8 cellular contexts compared by ENCODE assay signal in the genomic region with DNA sequence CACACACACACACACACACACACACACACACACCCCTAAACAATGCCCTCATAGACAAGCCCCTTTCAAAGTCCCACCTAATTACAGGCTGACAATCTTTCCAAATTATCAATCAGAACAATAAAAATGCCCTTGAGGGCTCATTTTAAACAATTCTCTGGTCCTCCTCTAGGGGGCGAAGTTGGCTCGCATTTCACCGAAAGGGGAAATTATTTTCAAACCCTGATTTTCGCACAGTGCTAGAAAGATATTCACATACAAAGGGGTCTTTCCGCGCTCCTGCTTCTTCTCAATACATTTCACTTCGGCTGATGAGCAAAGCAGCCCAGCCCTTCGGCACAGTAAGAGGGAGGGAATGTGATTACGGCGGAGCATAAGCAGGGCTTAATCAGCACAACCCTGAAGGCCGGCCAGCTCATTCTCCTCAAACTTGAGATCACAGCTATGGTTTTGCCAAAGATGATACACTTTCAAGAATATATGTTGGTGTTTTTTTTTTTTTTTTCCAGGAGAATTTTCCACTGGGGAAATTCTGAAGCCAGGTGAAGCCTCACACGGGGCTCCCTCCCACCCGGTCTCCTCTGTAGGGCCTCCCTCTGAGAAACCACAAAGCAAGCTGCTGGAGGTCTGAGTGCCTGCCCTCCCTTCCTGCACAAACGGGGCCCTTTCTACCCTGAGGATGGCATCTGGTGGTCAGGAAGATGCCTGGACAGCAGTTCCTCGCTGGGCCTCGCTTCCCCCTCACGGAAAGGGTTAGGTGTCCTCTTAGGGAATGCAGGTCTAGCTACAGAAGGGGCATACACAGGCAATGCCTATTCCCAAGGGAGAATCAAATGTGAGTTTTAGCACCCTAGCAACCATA.
DNase-seq lines count a peak whose midpoint lies in the region; ATAC-seq and TF ChIP-seq lines count a peak whose summit lies in the region.

No MANE protein-coding gene starts in this region.

- peaks cover 8% of the 10 kb centered on the region for H3K4me1 Mint-ChIP-seq in activated CD8-positive, alpha-beta T cell treated with anti-CD3 and anti-CD28 coated beads, Interleukin-2, amount 10 ng/mL, durations not matched to agents 7 days and 5 days (ENCODE audit: low read depth)
- H3K4me1 Mint-ChIP-seq in natural killer cell = peaks cover 0 to 5% of the 10 kb centered on the region in 2 donors
- H3K4me1 Mint-ChIP-seq in type B pancreatic cell (ENCODE audit: unreplicated experiment) = peaks cover 10% of the 10 kb centered on the region

- H3K79me2 ChIP-seq in fibroblast of lung (ENCODE audit: control insufficient read depth, insufficient read depth, low read length) = peaks cover 49% of the 10 kb centered on the region

- peak overlapping the region; percentile 48 for H3K4me2 ChIP-seq in fibroblast of lung (ENCODE audit: extremely low read depth, insufficient read depth, low read length)

- no peak overlapping the region for H3K27ac Mint-ChIP-seq in activated CD8-positive, alpha-beta T cell treated with anti-CD3 and anti-CD28 coated beads, Interleukin-2, amount 10 ng/mL, durations not matched to agents 7 days and 5 days
- no peak overlapping the region for H3K27ac Mint-ChIP-seq in natural killer cell
- H3K27ac Mint-ChIP-seq in type B pancreatic cell = peak overlapping the region; percentile 57

- CTCF ChIA-PET in activated CD8-positive, alpha-beta T cell treated with anti-CD3 and anti-CD28 coated beads, Interleukin-2, amount 10 ng/mL, durations not matched to agents 7 days and 5 days (lab: Charles Lee) = interaction anchor here (0.6 to 6.2 kb wide), 30 partner anchors 8 to 350 kb away, joined by 3 to 42 read pairs (median 4); no protein-coding TSS in a partner anchor

- H3K4me1 ChIP-seq in fibroblast of lung (ENCODE audit: control insufficient read depth, extremely low read depth, insufficient read depth, low read length) = peaks cover 19% of the 10 kb centered on the region

- peak overlapping the region; percentile 35 for H3K27ac ChIP-seq in fibroblast of lung (ENCODE audit: insufficient read depth, low read length)

- H3K27me3 ChIP-seq in H7 (ENCODE audit: control insufficient read depth, insufficient read depth, low read length) = no peaks in the 10 kb centered on the region
- H3K27me3 ChIP-seq in fibroblast of lung (ENCODE audit: control insufficient read depth, insufficient read depth, low read length) = no peaks in the 10 kb centered on the region

- no peaks in the 10 kb centered on the region for H3K9me3 Mint-ChIP-seq in activated CD8-positive, alpha-beta T cell treated with anti-CD3 and anti-CD28 coated beads, Interleukin-2, amount 10 ng/mL, durations not matched to agents 7 days and 5 days (ENCODE audit: insufficient read depth)
- H3K9me3 Mint-ChIP-seq in natural killer cell = no peaks in the 10 kb centered on the region
- H3K9me3 Mint-ChIP-seq in type B pancreatic cell = no peaks in the 10 kb centered on the region

- H3K27me3 Mint-ChIP-seq in activated CD8-positive, alpha-beta T cell treated with anti-CD3 and anti-CD28 coated beads, Interleukin-2, amount 10 ng/mL, durations not matched to agents 7 days and 5 days (ENCODE audit: low read depth) = peaks cover 31% of the 10 kb centered on the region
- peaks cover 29 to 31% of the 10 kb centered on the region in 2 donors for H3K27me3 Mint-ChIP-seq in natural killer cell (ENCODE audit: low read depth in 2 of 2)
- H3K27me3 Mint-ChIP-seq in type B pancreatic cell = no peaks in the 10 kb centered on the region

- H3K4me3 ChIP-seq in H7 (ENCODE audit: insufficient read depth, low read depth, low read length) (no peak overlapping the region), fibroblast of lung (replicated peaks in 1 of 4; ENCODE audit: control extremely low read depth in 1 of 4, insufficient read depth in 1 of 4, low read depth in 3 of 4, low read length in 4 of 4) (peak overlapping the region in 2 of 4 experiments; percentile 34 to 40)

- peak; percentile 75 for DNase-seq in DMS53 treated with DMSO at 0.1 percent for 48 hours (lab: John Stamatoyannopoulos, UW; ENCODE audit: unreplicated experiment)
- peak; percentile 20 for DNase-seq in H7
- DNase-seq in NCI-H226 = peak; percentile 93
- peak; percentile 58 for DNase-seq in activated CD8-positive, alpha-beta T cell treated with anti-CD3 and anti-CD28 coated beads, Interleukin-2, amount 10 ng/mL, durations not matched to agents 7 days and 5 days
- peak; percentile 82 to 96 for DNase-seq in fibroblast of lung (ENCODE audit: low read depth in 2 of 2)
- peak; percentile 16 for DNase-seq in natural killer cell
- DNase-seq in type B pancreatic cell (ENCODE audit: extremely low spot score, unreplicated experiment) = no peak

- intact Hi-C loops in natural killer cell (cut with micrococcal nuclease) = no loop called here

- no peaks in the 10 kb centered on the region for H3K36me3 Mint-ChIP-seq in activated CD8-positive, alpha-beta T cell treated with anti-CD3 and anti-CD28 coated beads, Interleukin-2, amount 10 ng/mL, durations not matched to agents 7 days and 5 days (ENCODE audit: low read depth)
- H3K36me3 Mint-ChIP-seq in natural killer cell = no peaks in the 10 kb centered on the region
- no peaks in the 10 kb centered on the region for H3K36me3 Mint-ChIP-seq in type B pancreatic cell

- POLR2A ChIA-PET in activated CD8-positive, alpha-beta T cell treated with anti-CD3 and anti-CD28 coated beads, Interleukin-2, amount 10 ng/mL, durations not matched to agents 7 days and 5 days (lab: Charles Lee) = no interaction called here

- H4K20me1 ChIP-seq in fibroblast of lung (ENCODE audit: control insufficient read depth, extremely low read depth, insufficient read depth, low read length) = no peaks in the 10 kb centered on the region

- H3K9ac ChIP-seq in fibroblast of lung (ENCODE audit: insufficient read depth, low read length) = no peak overlapping the region

- H3K36me3 ChIP-seq in H7 (replicated peaks; ENCODE audit: control insufficient read depth, insufficient read depth, low read length) (no peaks in the 10 kb centered on the region), fibroblast of lung (ENCODE audit: control insufficient read depth, insufficient read depth, low read length) (peaks cover 2% of the 10 kb centered on the region)

- peak; percentile 60 for ATAC-seq in activated CD8-positive, alpha-beta T cell treated with anti-CD3 and anti-CD28 coated beads, Interleukin-2, amount 10 ng/mL, durations not matched to agents 7 days and 5 days
- peak; percentile 58 to 73 (median 72) for ATAC-seq in natural killer cell
- ATAC-seq in HG03159 (IDR thresholded peaks at IDR 0.05; ENCODE audit: unreplicated experiment) = no peak

- H3K9me3 ChIP-seq in fibroblast of lung (ENCODE audit: control insufficient read depth, insufficient read depth, low read depth, low read length) = no peaks in the 10 kb centered on the region

- no peak overlapping the region for H2AFZ ChIP-seq in fibroblast of lung (ENCODE audit: low read length)

- TF ChIP-seq CTCF in fibroblast of lung (conservative IDR thresholded peaks at IDR 0.05 in 1 of 2, IDR thresholded peaks at IDR 0.05 in 1 of 2; ENCODE audit: low read depth in 1 of 2, low read length in 2 of 2) = peak; percentile 74 to 77
- peak; percentile 66 for TF ChIP-seq CTCF in natural killer cell (IDR thresholded peaks at IDR 0.05)
- TF ChIP-seq CTCF in type B pancreatic cell (conservative IDR thresholded peaks at IDR 0.05) = peak; percentile 88

- peak overlapping the region; percentile 40 for H3K4me3 Mint-ChIP-seq in activated CD8-positive, alpha-beta T cell treated with anti-CD3 and anti-CD28 coated beads, Interleukin-2, amount 10 ng/mL, durations not matched to agents 7 days and 5 days
- H3K4me3 Mint-ChIP-seq in natural killer cell = peak overlapping the region; percentile 57
- H3K4me3 Mint-ChIP-seq in type B pancreatic cell = peak overlapping the region; percentile 13
